Comparison of ENCODE assay signal across 20 cellular contexts in the genomic region with DNA sequence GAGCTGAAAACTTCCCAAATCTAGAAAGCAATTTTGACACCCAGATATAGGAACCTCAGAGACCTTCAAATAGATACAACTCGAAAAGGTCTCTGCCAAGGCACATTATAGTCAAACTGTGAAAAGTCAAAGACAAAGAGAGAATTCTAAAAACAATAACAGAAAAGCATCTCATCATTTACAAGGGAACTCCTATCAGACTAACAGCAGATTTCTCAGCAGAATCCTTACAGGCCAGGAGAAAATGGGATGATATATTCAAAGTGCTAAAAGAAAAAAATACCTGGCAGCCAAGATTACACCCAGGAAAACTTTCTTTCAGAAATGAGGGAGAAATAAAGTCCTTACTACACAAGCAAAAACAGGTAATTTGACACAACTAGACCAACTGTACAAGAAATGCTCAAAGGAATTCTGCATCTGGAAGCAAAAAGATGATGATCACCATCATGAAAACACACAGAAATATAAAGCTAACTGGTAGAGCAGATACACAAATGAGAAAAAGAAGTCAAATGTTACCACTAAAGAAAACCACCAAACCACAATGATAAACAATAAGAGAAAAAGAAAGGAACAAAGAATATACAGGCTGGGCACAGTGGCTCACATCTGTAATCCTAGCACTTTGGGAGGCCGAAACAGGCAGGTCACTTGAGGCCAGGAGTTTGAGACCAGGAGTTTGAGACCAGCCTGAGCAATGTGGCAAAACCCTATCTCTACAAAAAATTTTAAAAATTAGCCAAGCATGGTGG. TPM values are rescaled to one million over a fixed set of nuclear protein-coding genes. Genes with fewer than 3 reads are reported as not detected.
DNase-seq lines count a peak whose midpoint lies in the region; ATAC-seq, FAIRE-seq and TF ChIP-seq lines count a peak whose summit lies in the region.
"Had no signal": no experiment of that assay in that cellular context is flagged by ENCODE, and none has a peak within 500 bp of the region (broad histone marks: within the 10 kb centered on the region; RNA-seq: fewer than 3 reads in every experiment).

No MANE protein-coding gene starts in this region.

- H4K20me1 ChIP-seq in MM.1S (ENCODE audit: insufficient read depth, low read length) = peaks cover 7% of the 10 kb centered on the region

- peaks cover 16% of the 10 kb centered on the region; the same call in 1 of the 2 replicates for H3K36me3 ChIP-seq in MM.1S (replicated peaks; ENCODE audit: insufficient read depth, low read length)
- H3K36me3 ChIP-seq: pancreas had no signal

- H3K4me1 ChIP-seq in MM.1S (ENCODE audit: low read length) = peaks cover 19% of the 10 kb centered on the region
- H3K4me1 ChIP-seq: pancreas had no signal

- ATAC-seq in activated naive CD8-positive, alpha-beta T cell treated with anti-CD3 and anti-CD28 coated beads, Interleukin-2, amount 50 U/mL, for 24 hours = peak; percentile 28
- ATAC-seq in activated CD4-positive, CD25-positive, alpha-beta regulatory T cell treated with anti-CD3 and anti-CD28 coated beads, Interleukin-2, amount 50 U/mL, for 24 hours = no peak
- ATAC-seq: left cardiac atrium, pancreas had no signal

- H3K27me3 ChIP-seq in MM.1S (replicated peaks; ENCODE audit: insufficient read depth, low read length) = no peaks in the 10 kb centered on the region
- H3K27me3 ChIP-seq: pancreas, stomach had no signal

- H3K4me3 ChIP-seq in MM.1S (ENCODE audit: low read length) = no peak overlapping the region
- H3K4me3 ChIP-seq: pancreas, skin epidermis, stomach had no signal

- peak; percentile 8 for FAIRE-seq in GM19239 (lab: Jason Lieb, UNC)
- FAIRE-seq: GM12892, pancreas had no signal

- no peak overlapping the region for H3K4me3 Mint-ChIP-seq in activated naive CD8-positive, alpha-beta T cell treated with anti-CD3 and anti-CD28 coated beads, Interleukin-2, amount 50 U/mL, for 24 hours
- no peak overlapping the region for H3K4me3 Mint-ChIP-seq in progenitor cell of endocrine pancreas (ENCODE audit: low read depth)
- H3K4me3 Mint-ChIP-seq: HFFc6 had no signal

- peaks cover 58% of the 10 kb centered on the region for H3K36me3 Mint-ChIP-seq in activated naive CD8-positive, alpha-beta T cell treated with anti-CD3 and anti-CD28 coated beads, Interleukin-2, amount 50 U/mL, for 24 hours (ENCODE audit: low read depth)
- peaks cover 33% of the 10 kb centered on the region for H3K36me3 Mint-ChIP-seq in progenitor cell of endocrine pancreas (ENCODE audit: insufficient read depth)

- H3K27ac Mint-ChIP-seq in activated naive CD8-positive, alpha-beta T cell treated with anti-CD3 and anti-CD28 coated beads, Interleukin-2, amount 50 U/mL, for 24 hours = no peak overlapping the region
- H3K27ac Mint-ChIP-seq in progenitor cell of endocrine pancreas = peak overlapping the region; percentile 73
- H3K27ac Mint-ChIP-seq: HFFc6 had no signal

- TF ChIP-seq CTCF in MM.1S (IDR thresholded peaks at IDR 0.05; ENCODE audit: low read length) (no peak), progenitor cell of endocrine pancreas (IDR thresholded peaks at IDR 0.05; ENCODE audit: unreplicated experiment) (no peak)

- no peak for DNase-seq in GM19239 (ENCODE audit: insufficient read length, low spot score)
- DNase-seq in MM.1S = peak; percentile 21
- DNase-seq in activated naive CD8-positive, alpha-beta T cell treated with anti-CD3 and anti-CD28 coated beads, Interleukin-2, amount 50 U/mL, for 24 hours = no peak
- no peak for DNase-seq in progenitor cell of endocrine pancreas (ENCODE audit: low spot score, unreplicated experiment)
- no peak for DNase-seq in NK-92 (lab: John Stamatoyannopoulos, UW; ENCODE audit: unreplicated experiment)
- no peak for DNase-seq in HPDE6-E6E7 (ENCODE audit: extremely low spot score)
- DNase-seq: activated T-cell treated with anti-CD3 and anti-CD28 coated beads, Interleukin-2, amount 50 U/mL, for 1 hour; dermis blood vessel endothelial cell; HFFc6; hippocampal formation; left cardiac atrium; NCI-H2029 treated with DMSO at 0.1 percent for 48 hours; NCI-H69; pancreas; stomach; SW 1271 had no signal

- H3K79me2 ChIP-seq in MM.1S (ENCODE audit: low read length) = peaks cover 99% of the 10 kb centered on the region

- H3F3A ChIP-seq in MM.1S (ENCODE audit: insufficient read depth, low read length) = 0 out of 2 replicates have a peak, but pooled peaks cover 6% of the 10 kb centered on the region

- peaks cover 19% of the 10 kb centered on the region for H3K9me3 Mint-ChIP-seq in activated naive CD8-positive, alpha-beta T cell treated with anti-CD3 and anti-CD28 coated beads, Interleukin-2, amount 50 U/mL, for 24 hours
- H3K9me3 Mint-ChIP-seq in progenitor cell of endocrine pancreas (ENCODE audit: low read depth) = peaks cover 23% of the 10 kb centered on the region

- H3K27me3 Mint-ChIP-seq in activated naive CD8-positive, alpha-beta T cell treated with anti-CD3 and anti-CD28 coated beads, Interleukin-2, amount 50 U/mL, for 24 hours = no peaks in the 10 kb centered on the region
- no peaks in the 10 kb centered on the region for H3K27me3 Mint-ChIP-seq in progenitor cell of endocrine pancreas

- peaks cover 69% of the 10 kb centered on the region for H3K4me1 Mint-ChIP-seq in activated naive CD8-positive, alpha-beta T cell treated with anti-CD3 and anti-CD28 coated beads, Interleukin-2, amount 50 U/mL, for 24 hours
- H3K4me1 Mint-ChIP-seq in progenitor cell of endocrine pancreas (ENCODE audit: low read depth) = peaks cover 5% of the 10 kb centered on the region

- H3K9me2 ChIP-seq in MM.1S (replicated peaks; ENCODE audit: insufficient read depth, low read length) = no peaks in the 10 kb centered on the region

- no peak overlapping the region for H3K4me2 ChIP-seq in MM.1S (ENCODE audit: low read depth, low read length)

- no peaks in the 10 kb centered on the region for H3K9me3 ChIP-seq in MM.1S (replicated peaks; ENCODE audit: insufficient read depth, low read length)
- H3K9me3 ChIP-seq: pancreas had no signal

- no peak overlapping the region for H3K9ac ChIP-seq in MM.1S (ENCODE audit: low read length)

- H3K27ac ChIP-seq in MM.1S (ENCODE audit: low read length) = no peak overlapping the region
- H3K27ac ChIP-seq: C4-2B, pancreas, skin epidermis, stomach had no signal

- H2AFZ ChIP-seq in MM.1S (ENCODE audit: low read length) = no peak overlapping the region

RNA-seq across cellular contexts. Expression of gene ADAM10, which starts 50.4 kb away (rescaled TPM):
- 237 and 238 TPM in 2 replicates for total RNA-seq in progenitor cell of endocrine pancreas
